ENCODE assay signal across 16 cellular contexts in the genomic region with DNA sequence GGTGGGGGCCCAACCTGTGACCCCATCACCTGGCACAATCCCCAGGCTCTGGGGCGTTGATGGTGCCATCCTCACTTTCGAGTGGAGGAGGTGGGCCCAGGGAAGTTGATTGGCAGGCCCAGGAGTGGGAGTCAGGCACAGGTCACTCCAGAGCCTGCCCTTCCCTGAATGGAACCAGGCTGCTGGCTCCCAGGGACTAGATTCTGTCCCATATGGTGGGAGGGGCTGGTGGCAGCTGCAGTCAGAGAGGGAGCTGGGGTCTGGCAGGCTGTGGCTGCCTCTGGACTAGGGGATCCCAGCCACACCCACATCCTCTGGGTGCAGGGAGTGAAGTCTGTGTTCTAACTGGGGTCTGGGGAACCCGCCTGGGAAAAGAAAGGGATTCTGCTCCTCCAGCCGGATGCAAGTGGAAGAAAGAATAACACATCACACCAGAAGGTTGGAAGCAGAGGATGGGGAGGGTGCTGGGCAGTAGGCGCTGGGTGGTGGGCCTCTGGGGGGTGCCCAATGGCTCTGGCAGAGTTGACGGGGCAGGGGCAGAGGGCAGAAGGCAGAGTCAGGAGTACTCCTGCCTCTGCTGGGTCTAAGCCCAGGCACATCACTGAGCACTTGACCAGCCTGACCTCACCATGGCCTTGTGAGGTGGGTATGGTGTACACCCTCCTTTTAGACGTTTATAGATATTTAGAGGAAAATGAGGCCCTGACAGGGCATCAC.
"Had no signal": no experiment of that assay in that cellular context is flagged by ENCODE, and none has a peak within 500 bp of the region (broad histone marks: within the 10 kb centered on the region; RNA-seq: fewer than 3 reads in every experiment).

No MANE protein-coding gene starts in this region.

- DNase-seq: activated CD4-positive, alpha-beta T cell treated with anti-CD3 and anti-CD28 coated beads, Interleukin-2, amount 10 ng/mL, durations not matched to agents 24 days and 14 days; activated CD8-positive, alpha-beta memory T cell treated with anti-CD3 and anti-CD28 coated beads, Interleukin-2, amount 50 U/mL, for 4 hours; activated naive CD4-positive, alpha-beta T cell treated with anti-CD3 and anti-CD28 coated beads, Interleukin-2, amount 50 U/mL, for 16 hours; activated T-cell treated with anti-CD3 and anti-CD28 coated beads, Interleukin-2, amount 50 U/mL, for 4 hours; aorta; cortex of kidney; head of caudate nucleus; mesenchymal stem cell; mucosa of descending colon; naive B cell; sigmoid colon; stimulated activated naive B cell treated with anti-CD40 and anti-IgM and Interleukin-4, amounts not matched to agents 10 μg/mL and 1 μg/mL and 100 μg/mL, for 72 hours had no signal

- ATAC-seq: activated T-cell treated with anti-CD3 and anti-CD28 coated beads, Interleukin-2, amount 50 U/mL, for 4 hours; mucosa of descending colon; stimulated activated naive B cell treated with anti-CD40 and anti-IgM and Interleukin-4, amounts not matched to agents 10 μg/mL and 1 μg/mL and 100 μg/mL, for 72 hours had no signal

- H3K27me3 ChIP-seq: neutrophil, sigmoid colon, spleen, upper lobe of left lung had no signal

- H3K4me1 ChIP-seq: sigmoid colon, spleen, upper lobe of left lung had no signal

- H3K4me3 ChIP-seq: mucosa of descending colon, sigmoid colon, spleen, thoracic aorta, upper lobe of left lung had no signal

- H3K9me3 ChIP-seq: mucosa of descending colon, neutrophil, sigmoid colon, spleen, thoracic aorta, upper lobe of left lung had no signal

- H3K36me3 ChIP-seq: neutrophil, sigmoid colon, spleen, thoracic aorta, upper lobe of left lung had no signal

- H3K27ac ChIP-seq: neutrophil, sigmoid colon, spleen, thoracic aorta, upper lobe of left lung had no signal
